ENCODE assay signal across 8 cellular contexts in genomic region chr17:59783221-59784016, GRCh38.
DNase-seq lines count a peak whose midpoint lies in the region; ATAC-seq and TF ChIP-seq lines count a peak whose summit lies in the region.

No MANE protein-coding gene starts in this region.

- H3K9me3 Mint-ChIP-seq in activated T-helper 2 cell treated with anti-CD3 and anti-CD28 coated beads, Interferon-gamma antibody, Interleukin-2, Interleukin-4, amounts not matched to agents 10 μg/mL and 5 μg/mL and 100 μg/mL, durations not matched to agents 14 hours and 24 hours and 36 hours = no peaks in the 10 kb centered on the region

- TF ChIP-seq CTCF in heart right ventricle (IDR thresholded peaks at IDR 0.05) = no peak
- TF ChIP-seq CTCF in thoracic aorta (IDR thresholded peaks at IDR 0.05) = no peak

- H3K27me3 ChIP-seq in heart right ventricle (no peaks in the 10 kb centered on the region), iPS-20b (ENCODE audit: insufficient read depth, low read length) (no peaks in the 10 kb centered on the region), thoracic aorta (replicated peaks; ENCODE audit: insufficient read depth) (no peaks in the 10 kb centered on the region)

- DNase-seq in heart right ventricle (no peak), Right ventricle myocardium superior (no peak), thoracic aorta (ENCODE audit: low spot score) (no peak), iPS-NIHi7 (ENCODE audit: extremely low spot score) (no peak), SIG-M5 treated with dmso at 0.1 percent for 504 hours (lab: John Stamatoyannopoulos, UW; ENCODE audit: unreplicated experiment) (no peak)
- no peak for DNase-seq in activated T-helper 2 cell treated with anti-CD3 and anti-CD28 coated beads, Interferon-gamma antibody, Interleukin-2, Interleukin-4, amounts not matched to agents 10 μg/mL and 5 μg/mL and 100 μg/mL, durations not matched to agents 14 hours and 24 hours and 36 hours (ENCODE audit: low spot score)

- peaks cover 67% of the 10 kb centered on the region for H3K4me1 Mint-ChIP-seq in activated T-helper 2 cell treated with anti-CD3 and anti-CD28 coated beads, Interferon-gamma antibody, Interleukin-2, Interleukin-4, amounts not matched to agents 10 μg/mL and 5 μg/mL and 100 μg/mL, durations not matched to agents 14 hours and 24 hours and 36 hours (ENCODE audit: low read depth)

- no peak overlapping the region for H3K4me3 ChIP-seq in heart right ventricle
- no peak overlapping the region for H3K4me3 ChIP-seq in iPS-20b (ENCODE audit: low read length)
- H3K4me3 ChIP-seq in thoracic aorta = peak overlapping the region; percentile 9

- H3K27me3 Mint-ChIP-seq in activated T-helper 2 cell treated with anti-CD3 and anti-CD28 coated beads, Interferon-gamma antibody, Interleukin-2, Interleukin-4, amounts not matched to agents 10 μg/mL and 5 μg/mL and 100 μg/mL, durations not matched to agents 14 hours and 24 hours and 36 hours (ENCODE audit: low read depth) = no peaks in the 10 kb centered on the region

- H3K27ac Mint-ChIP-seq in activated T-helper 2 cell treated with anti-CD3 and anti-CD28 coated beads, Interferon-gamma antibody, Interleukin-2, Interleukin-4, amounts not matched to agents 10 μg/mL and 5 μg/mL and 100 μg/mL, durations not matched to agents 14 hours and 24 hours and 36 hours = peak overlapping the region; percentile 99

- peak in 3 of 8 donors; percentile 34 to 53 (median 45) for ATAC-seq in heart right ventricle
- ATAC-seq in Right ventricle myocardium superior (ENCODE audit: poor library complexity) = no peak
- ATAC-seq in thoracic aorta (ENCODE audit: insufficient number of reproducible peaks, low FRiP score, low read depth) = peak; percentile 2
- no peak for ATAC-seq in HG03378 (IDR thresholded peaks at IDR 0.05; ENCODE audit: unreplicated experiment)

- H3K9me3 ChIP-seq in heart right ventricle = no peaks in the 10 kb centered on the region
- no peaks in the 10 kb centered on the region for H3K9me3 ChIP-seq in iPS-20b (ENCODE audit: insufficient read depth, low read depth, low read length)
- no peaks in the 10 kb centered on the region for H3K9me3 ChIP-seq in thoracic aorta

- peak overlapping the region; percentile 79 for H3K4me3 Mint-ChIP-seq in activated T-helper 2 cell treated with anti-CD3 and anti-CD28 coated beads, Interferon-gamma antibody, Interleukin-2, Interleukin-4, amounts not matched to agents 10 μg/mL and 5 μg/mL and 100 μg/mL, durations not matched to agents 14 hours and 24 hours and 36 hours (ENCODE audit: low read depth)

- 48 to 51% methylated on average over 5 of the region's 5 CpGs for WGBS in heart right ventricle, 2 donors

- peaks cover 50% of the 10 kb centered on the region for H3K36me3 Mint-ChIP-seq in activated T-helper 2 cell treated with anti-CD3 and anti-CD28 coated beads, Interferon-gamma antibody, Interleukin-2, Interleukin-4, amounts not matched to agents 10 μg/mL and 5 μg/mL and 100 μg/mL, durations not matched to agents 14 hours and 24 hours and 36 hours (ENCODE audit: low read depth)

- intact Hi-C loops in heart right ventricle (cut with DNase I) = loop anchor here in 1 of 10 donors (10.0 kb wide), 1 partner anchor 51 kb away; no protein-coding TSS in a partner anchor
- intact Hi-C loops in Right ventricle myocardium superior (cut with DNase I) = no loop called here
- intact Hi-C loops in activated T-helper 2 cell treated with anti-CD3 and anti-CD28 coated beads, Interferon-gamma antibody, Interleukin-2, Interleukin-4, amounts not matched to agents 10 μg/mL and 5 μg/mL and 100 μg/mL, durations not matched to agents 14 hours and 24 hours and 36 hours (cut with micrococcal nuclease) = loop anchor here (10.0 kb wide), 1 partner anchor 1449 kb away; no protein-coding TSS in a partner anchor

- H3K27ac ChIP-seq in heart right ventricle (peak overlapping the region in 8 of 10 donors; percentile 27 to 93 (median 62)), iPS-20b (ENCODE audit: low read length) (no peak overlapping the region), thoracic aorta (peak overlapping the region; percentile 77 to 89)

- H3K9ac ChIP-seq in iPS-20b (ENCODE audit: low read depth, low read length) = 0 out of 2 replicates have a peak overlapping the region, but pooled peaks have one; percentile 7

- H3K4me1 ChIP-seq in heart right ventricle = peaks cover 6 to 72% (median 35%) of the 10 kb centered on the region in 9 donors
- H3K4me1 ChIP-seq in iPS-20b (ENCODE audit: insufficient read depth, low read length) = peaks cover 35% of the 10 kb centered on the region
- H3K4me1 ChIP-seq in thoracic aorta (ENCODE audit: control insufficient read depth in 1 of 2, low read depth in 2 of 2) = peaks cover 51 to 53% of the 10 kb centered on the region in 2 donors

- H3K36me3 ChIP-seq in heart right ventricle (peaks cover 0 to 23% (median 0%) of the 10 kb centered on the region in 9 donors), iPS-20b (ENCODE audit: insufficient read depth, low read depth, low read length) (no peaks in the 10 kb centered on the region), thoracic aorta (no peaks in the 10 kb centered on the region)
